In genomic region chr14:95545769-95546168, GRCh38 we compare ENCODE assay signal across 13 cellular contexts. TPM values are rescaled to one million over a fixed set of nuclear protein-coding genes. Genes with fewer than 3 reads are reported as not detected.
DNase-seq lines count a peak whose midpoint lies in the region; ATAC-seq and TF ChIP-seq lines count a peak whose summit lies in the region.
"Had no signal": no experiment of that assay in that cellular context is flagged by ENCODE, and none has a peak within 500 bp of the region (broad histone marks: within the 10 kb centered on the region; RNA-seq: fewer than 3 reads in every experiment).

No MANE protein-coding gene starts in this region.

- DNase-seq in A172 (ENCODE audit: low spot score) (peak; percentile 78), ELR (ENCODE audit: low read depth) (peak; percentile 97), SW480 (ENCODE audit: low spot score) (peak; percentile 88), fibroblast of villous mesenchyme (ENCODE audit: low read depth) (peak; percentile 88), DMS114 treated with DMSO at 0.1 percent for 48 hours (lab: John Stamatoyannopoulos, UW; ENCODE audit: unreplicated experiment) (no peak)
- DNase-seq in activated CD4-positive, CD25-positive, alpha-beta regulatory T cell (lab: John Stamatoyannopoulos, UW): no peak
- no peak for DNase-seq in activated CD4-positive, alpha-beta T cell treated with anti-CD3 and anti-CD28 coated beads, Interleukin-2, amount 50 U/mL, for 4 hours
- DNase-seq: COR-L47, cortex of kidney, NCI-H2029, SJCRH30 had no signal

- no peak overlapping the region for H3K4me3 ChIP-seq in fibroblast of villous mesenchyme (ENCODE audit: low read depth, low read length)
- H3K4me3 ChIP-seq: SJCRH30 had no signal

- TF ChIP-seq CTCF in fibroblast of villous mesenchyme (IDR thresholded peaks at IDR 0.05; ENCODE audit: insufficient read depth, low read depth, low read length): no peak

- no peak for ATAC-seq in HG03097 (IDR thresholded peaks at IDR 0.05; ENCODE audit: low FRiP score, unreplicated experiment)

RNA-seq across cellular contexts. Expression of gene GLRX5, which starts 10.9 kb away (rescaled TPM):
- 53.1 and 56.1 TPM in 2 replicates for total RNA-seq in A172 (2014; rRNA removed; shearing (Covaris generic))
- total RNA-seq in fibroblast of villous mesenchyme: 27.7 and 35.8 TPM in 2 replicates

RNA-seq across cellular contexts. Expression of gene SYNE3, which starts 29.3 kb away (rescaled TPM):
- total RNA-seq in A172 (2014; rRNA removed; shearing (Covaris generic)): 0.14 and 0.91 TPM in 2 replicates
- 6.5 and 10.0 TPM in 2 replicates for total RNA-seq in fibroblast of villous mesenchyme
- total RNA-seq: H1 had no signal

Comparison
In these comparisons a context has a peak if more than half of its experiments do, and no peak if none do; other contexts are left out.
1. DNase-seq: peak in A172 (single experiment), ELR (single experiment), SW480 (single experiment) and fibroblast of villous mesenchyme (single experiment); none in DMS114 treated with DMSO at 0.1 percent for 48 hours (single experiment), activated CD4-positive, CD25-positive, alpha-beta regulatory T cell (0 of 4) and activated CD4-positive, alpha-beta T cell treated with anti-CD3 and anti-CD28 coated beads, Interleukin-2, amount 50 U/mL, for 4 hours (0 of 2).